Comparison of ENCODE assay signal across 8 cellular contexts in the genomic region with DNA sequence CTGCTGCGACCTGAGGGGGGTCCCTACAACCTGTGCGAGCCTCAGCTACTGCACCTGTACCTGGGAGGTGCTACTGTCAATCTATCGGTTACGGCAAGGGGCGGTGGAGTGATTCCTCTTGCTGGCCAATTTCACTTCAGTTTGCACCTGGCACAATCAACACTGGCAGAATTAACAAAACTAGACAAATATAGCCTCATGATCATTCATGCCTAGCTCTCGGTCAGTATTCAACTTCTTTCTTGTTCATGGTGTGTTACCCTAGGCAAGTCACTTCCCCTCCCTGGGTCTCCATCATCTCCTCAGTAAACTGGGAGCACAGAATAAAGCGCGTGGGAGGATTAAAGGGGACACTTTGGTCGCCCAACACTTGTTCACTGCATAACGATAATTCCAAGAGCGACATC. TPM values are rescaled to one million over a fixed set of nuclear protein-coding genes. Genes with fewer than 3 reads are reported as not detected.
A peak's percentile ranks its signal among the peaks of the same experiment; 100 is the strongest.
DNase-seq lines count a peak whose midpoint lies in the region; ATAC-seq and TF ChIP-seq lines count a peak whose summit lies in the region.

No MANE protein-coding gene starts in this region.

- peak overlapping the region; percentile 94 for H3K4me3 Mint-ChIP-seq in GM23338

- POLR2A ChIA-PET in AG04450 (lab: Yijun Ruan, JAX) = no interaction called here

- peaks cover 46% of the 10 kb centered on the region for H4K20me1 ChIP-seq in GM23338 (replicated peaks; ENCODE audit: insufficient read depth)

- CTCF ChIA-PET in AG04450 (lab: Charles Lee) = no interaction called here

- H3K4me1 ChIP-seq in GM23338 (ENCODE audit: insufficient read depth) = peaks cover 15% of the 10 kb centered on the region; the same call in 1 of the 2 replicates
- H3K4me1 ChIP-seq in transverse colon = peaks cover 22 to 48% (median 41%) of the 10 kb centered on the region in 4 donors

- H3K36me3 Mint-ChIP-seq in GM23338 (ENCODE audit: low read depth) = peaks cover 31% of the 10 kb centered on the region
- peaks cover 26 to 27% of the 10 kb centered on the region in 2 donors for H3K36me3 Mint-ChIP-seq in activated naive CD4-positive, alpha-beta T cell treated with anti-CD3 and anti-CD28 coated beads, Interleukin-2, amount 50 U/mL, for 72 hours

- no peaks in the 10 kb centered on the region for H3K9me3 ChIP-seq in AG04450 (ENCODE audit: control insufficient read depth, insufficient read depth, low read length)
- no peaks in the 10 kb centered on the region for H3K9me3 ChIP-seq in transverse colon

- H3K27ac ChIP-seq in AG04450 (ENCODE audit: low read depth, low read length) (peak overlapping the region; percentile 62), GM23338 (ENCODE audit: low read depth) (peak overlapping the region; percentile 87), transverse colon (peak overlapping the region; percentile 83 to 95 (median 90))

- 6% methylated on average over 11 of the region's 11 CpGs; no CpG with 5 or more reads in 1 of the 2 donors for WGBS in transverse colon (ENCODE audit: low coverage in 1 of 2), 2 donors

- H3F3A ChIP-seq in GM23338 (replicated peaks; ENCODE audit: low read depth) = no peaks in the 10 kb centered on the region; the same call in 1 of the 2 replicates

- no peaks in the 10 kb centered on the region for H3K9me2 ChIP-seq in GM23338 (ENCODE audit: insufficient read depth)

- TF ChIP-seq EP300 in transverse colon (IDR thresholded peaks at IDR 0.05; ENCODE audit: low read depth) = no peak

- no peak for TF ChIP-seq CTCF in AG04450 (IDR thresholded peaks at IDR 0.05; ENCODE audit: low read depth, low read length)
- no peak for TF ChIP-seq CTCF in GM23338 (conservative IDR thresholded peaks at IDR 0.05; ENCODE audit: low read depth in 2 of 2)
- no peak for TF ChIP-seq CTCF in transverse colon (IDR thresholded peaks at IDR 0.05)

- DNase-seq in AG04450 (ENCODE audit: low read depth, low spot score) (no peak), GM23338 (ENCODE audit: low spot score) (no peak), left colon (no peak), transverse colon (no peak), KBM-7 (no peak)
- DNase-seq in activated naive CD4-positive, alpha-beta T cell treated with anti-CD3 and anti-CD28 coated beads, Interleukin-2, amount 50 U/mL, for 72 hours (ENCODE audit: low spot score in 2 of 2) = no peak
- no peak for DNase-seq in stimulated activated naive CD4-positive, alpha-beta T cell (lab: John Stamatoyannopoulos, UW)

- H3K27me3 ChIP-seq in AG04450 (ENCODE audit: control insufficient read depth, insufficient read depth, low read length) (no peaks in the 10 kb centered on the region), GM23338 (ENCODE audit: insufficient read depth) (no peaks in the 10 kb centered on the region), transverse colon (no peaks in the 10 kb centered on the region)

- in situ Hi-C loops in transverse colon (cut with MboI; ENCODE audit: low pct_ligation_motif_present in 1 of 4, low pct_unique_long_range_greater_than_20kb in 1 of 4, low sequenced_read_pairs in 3 of 4) = loop anchor here in 1 of 4 donors (25.0 kb wide), 1 partner anchor 213 kb away; the partner anchor contains the start of gene ANKLE1
- in situ Hi-C loops in KBM-7 (cut with MboI; ENCODE audit: low pct_unique_long_range_greater_than_20kb, low sequenced_read_pairs) = no loop called here

- H3K79me2 ChIP-seq in GM23338 (replicated peaks; ENCODE audit: insufficient read depth) = peaks cover 62% of the 10 kb centered on the region

- intact Hi-C loops in left colon (cut with DNase I, micrococcal nuclease) = loop anchor here in 1 of 2 donors (10.0 kb wide), 1 partner anchor 60 kb away; no protein-coding TSS in a partner anchor
- intact Hi-C loops in transverse colon (cut with DNase I; ENCODE audit: low total_unique reads) = loop anchor here (10.0 kb wide), 1 partner anchor 60 kb away; no protein-coding TSS in a partner anchor

- H3K4me2 ChIP-seq in GM23338 = peak overlapping the region; percentile 99

- TF ChIP-seq POLR2A in transverse colon (IDR thresholded peaks at IDR 0.05) = no peak

- H3K36me3 ChIP-seq in GM23338 (ENCODE audit: insufficient read depth) (0 out of 2 replicates have a peak, but pooled peaks cover 4% of the 10 kb centered on the region), transverse colon (peaks cover 0 to 11% (median 0%) of the 10 kb centered on the region in 4 donors)

- H3K9me3 Mint-ChIP-seq in GM23338 = no peaks in the 10 kb centered on the region
- H3K9me3 Mint-ChIP-seq in activated naive CD4-positive, alpha-beta T cell treated with anti-CD3 and anti-CD28 coated beads, Interleukin-2, amount 50 U/mL, for 72 hours = no peaks in the 10 kb centered on the region

- H2AFZ ChIP-seq in GM23338 = 0 out of 2 replicates have a peak overlapping the region, but pooled peaks have one; percentile 60

- peaks cover 54% of the 10 kb centered on the region for H3K4me1 Mint-ChIP-seq in GM23338

- peak overlapping the region; percentile 90 for H3K4me3 ChIP-seq in AG04450 (ENCODE audit: low read depth, low read length)
- peak overlapping the region; percentile 89 for H3K4me3 ChIP-seq in GM23338
- H3K4me3 ChIP-seq in transverse colon = peak overlapping the region; percentile 13 to 77 (median 72)

- ATAC-seq in GM23338 = no peak; the same call in 2 of the 3 replicates
- ATAC-seq in activated naive CD4-positive, alpha-beta T cell treated with anti-CD3 and anti-CD28 coated beads, Interleukin-2, amount 50 U/mL, for 72 hours = no peak
- peak; percentile 2 for ATAC-seq in left colon
- ATAC-seq in HG02885 (IDR thresholded peaks at IDR 0.05; ENCODE audit: poor library complexity, unreplicated experiment) = no peak

- H3K27me3 Mint-ChIP-seq in GM23338 (ENCODE audit: insufficient read depth, low read depth, poor library complexity) = peaks cover 20% of the 10 kb centered on the region

- peak overlapping the region; percentile 99 for H3K27ac Mint-ChIP-seq in GM23338
- H3K27ac Mint-ChIP-seq in activated naive CD4-positive, alpha-beta T cell treated with anti-CD3 and anti-CD28 coated beads, Interleukin-2, amount 50 U/mL, for 72 hours = peak overlapping the region; percentile 98 to 99

TF ChIP-seq in GM23338, 12 proteins besides CTCF, POLR2A, EP300 and RAD21 (continues in another document):
- TF ChIP-seq, protein P1, sequence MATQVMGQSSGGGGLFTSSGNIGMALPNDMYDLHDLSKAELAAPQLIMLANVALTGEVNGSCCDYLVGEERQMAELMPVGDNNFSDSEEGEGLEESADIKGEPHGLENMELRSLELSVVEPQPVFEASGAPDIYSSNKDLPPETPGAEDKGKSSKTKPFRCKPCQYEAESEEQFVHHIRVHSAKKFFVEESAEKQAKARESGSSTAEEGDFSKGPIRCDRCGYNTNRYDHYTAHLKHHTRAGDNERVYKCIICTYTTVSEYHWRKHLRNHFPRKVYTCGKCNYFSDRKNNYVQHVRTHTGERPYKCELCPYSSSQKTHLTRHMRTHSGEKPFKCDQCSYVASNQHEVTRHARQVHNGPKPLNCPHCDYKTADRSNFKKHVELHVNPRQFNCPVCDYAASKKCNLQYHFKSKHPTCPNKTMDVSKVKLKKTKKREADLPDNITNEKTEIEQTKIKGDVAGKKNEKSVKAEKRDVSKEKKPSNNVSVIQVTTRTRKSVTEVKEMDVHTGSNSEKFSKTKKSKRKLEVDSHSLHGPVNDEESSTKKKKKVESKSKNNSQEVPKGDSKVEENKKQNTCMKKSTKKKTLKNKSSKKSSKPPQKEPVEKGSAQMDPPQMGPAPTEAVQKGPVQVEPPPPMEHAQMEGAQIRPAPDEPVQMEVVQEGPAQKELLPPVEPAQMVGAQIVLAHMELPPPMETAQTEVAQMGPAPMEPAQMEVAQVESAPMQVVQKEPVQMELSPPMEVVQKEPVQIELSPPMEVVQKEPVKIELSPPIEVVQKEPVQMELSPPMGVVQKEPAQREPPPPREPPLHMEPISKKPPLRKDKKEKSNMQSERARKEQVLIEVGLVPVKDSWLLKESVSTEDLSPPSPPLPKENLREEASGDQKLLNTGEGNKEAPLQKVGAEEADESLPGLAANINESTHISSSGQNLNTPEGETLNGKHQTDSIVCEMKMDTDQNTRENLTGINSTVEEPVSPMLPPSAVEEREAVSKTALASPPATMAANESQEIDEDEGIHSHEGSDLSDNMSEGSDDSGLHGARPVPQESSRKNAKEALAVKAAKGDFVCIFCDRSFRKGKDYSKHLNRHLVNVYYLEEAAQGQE (IDR thresholded peaks at IDR 0.05; ENCODE audit: unreplicated experiment) = no peak
- TF ChIP-seq, protein P2, sequence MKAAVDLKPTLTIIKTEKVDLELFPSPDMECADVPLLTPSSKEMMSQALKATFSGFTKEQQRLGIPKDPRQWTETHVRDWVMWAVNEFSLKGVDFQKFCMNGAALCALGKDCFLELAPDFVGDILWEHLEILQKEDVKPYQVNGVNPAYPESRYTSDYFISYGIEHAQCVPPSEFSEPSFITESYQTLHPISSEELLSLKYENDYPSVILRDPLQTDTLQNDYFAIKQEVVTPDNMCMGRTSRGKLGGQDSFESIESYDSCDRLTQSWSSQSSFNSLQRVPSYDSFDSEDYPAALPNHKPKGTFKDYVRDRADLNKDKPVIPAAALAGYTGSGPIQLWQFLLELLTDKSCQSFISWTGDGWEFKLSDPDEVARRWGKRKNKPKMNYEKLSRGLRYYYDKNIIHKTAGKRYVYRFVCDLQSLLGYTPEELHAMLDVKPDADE (IDR thresholded peaks at IDR 0.05) = no peak

RNA-seq across cellular contexts. Expression of gene HAUS8, which starts 0.6 kb away (rescaled TPM):
- polyA plus RNA-seq in AG04450 (2011; rRNA removed) (4.6 and 4.9 TPM in 2 replicates), GM23338 (2016; fragmentation: Nextera tagmentation; extraction: Ambion mirVana) (33.3 and 35.5 TPM in 2 replicates)
- polyA minus RNA-seq in AG04450 (2011; rRNA and poly(A)+ RNA removed) = 2.3 and 3.7 TPM in 2 replicates
- 10.6 and 11.1 TPM in 2 replicates for total RNA-seq in GM23338 (2014; rRNA removed; shearing (Covaris generic))
- 10 to 100 TPM; 31.6 to 57.1 TPM for total RNA-seq in activated naive CD4-positive, alpha-beta T cell treated with anti-CD3 and anti-CD28 coated beads, Interleukin-2, amount 50 U/mL, for 72 hours
- total RNA-seq in left colon (10 to 100 TPM; 10.7 to 14.1 TPM), transverse colon (10 to 100 TPM in 2 of 4 donors, 1 to 10 TPM in 2; 4.4 to 13.8 (median 10.3) TPM)

RNA-seq across cellular contexts. Expression of gene MYO9B, which starts 0.9 kb away (rescaled TPM):
- polyA plus RNA-seq in AG04450 (2011; rRNA removed) = 34.5 and 42.5 TPM in 2 replicates
- polyA minus RNA-seq in AG04450 (2011; rRNA and poly(A)+ RNA removed) = 81.8 and 112 TPM in 2 replicates
- total RNA-seq in GM23338 (2014; rRNA removed; shearing (Covaris generic)) = 61.3 and 65.6 TPM in 2 replicates
- 28.7 and 29.0 TPM in 2 replicates for polyA plus RNA-seq in GM23338 (2016; fragmentation: Nextera tagmentation; extraction: Ambion mirVana)
- 100 to 1,000 TPM; 112 to 142 TPM for total RNA-seq in activated naive CD4-positive, alpha-beta T cell treated with anti-CD3 and anti-CD28 coated beads, Interleukin-2, amount 50 U/mL, for 72 hours
- 10 to 100 TPM; 69.9 to 82.2 TPM for total RNA-seq in left colon
- 100 to 1,000 TPM; 102 to 246 (median 151) TPM for total RNA-seq in transverse colon

RNA-seq across cellular contexts. Expression of gene CPAMD8, which starts 48.0 kb away (rescaled TPM):
- 0.38 and 0.56 TPM in 2 replicates for polyA plus RNA-seq in AG04450 (2011; rRNA removed)
- polyA minus RNA-seq in AG04450 (2011; rRNA and poly(A)+ RNA removed) = 0.35 and 0.37 TPM in 2 replicates
- 11.8 and 14.1 TPM in 2 replicates for total RNA-seq in GM23338 (2014; rRNA removed; shearing (Covaris generic))
- polyA plus RNA-seq in GM23338 (2016; fragmentation: Nextera tagmentation; extraction: Ambion mirVana) = 4.4 and 4.6 TPM in 2 replicates
- total RNA-seq in activated naive CD4-positive, alpha-beta T cell treated with anti-CD3 and anti-CD28 coated beads, Interleukin-2, amount 50 U/mL, for 72 hours = under 1 TPM; 0.19 to 0.75 TPM
- 1 to 10 TPM; 2.3 to 3.4 TPM for total RNA-seq in left colon
- total RNA-seq in transverse colon = 10 to 100 TPM in 2 of 4 donors, 1 to 10 TPM in 2; 1.4 to 20.9 (median 7.7) TPM
